Comparison of ENCODE assay signal across 8 cellular contexts in the genomic region with DNA sequence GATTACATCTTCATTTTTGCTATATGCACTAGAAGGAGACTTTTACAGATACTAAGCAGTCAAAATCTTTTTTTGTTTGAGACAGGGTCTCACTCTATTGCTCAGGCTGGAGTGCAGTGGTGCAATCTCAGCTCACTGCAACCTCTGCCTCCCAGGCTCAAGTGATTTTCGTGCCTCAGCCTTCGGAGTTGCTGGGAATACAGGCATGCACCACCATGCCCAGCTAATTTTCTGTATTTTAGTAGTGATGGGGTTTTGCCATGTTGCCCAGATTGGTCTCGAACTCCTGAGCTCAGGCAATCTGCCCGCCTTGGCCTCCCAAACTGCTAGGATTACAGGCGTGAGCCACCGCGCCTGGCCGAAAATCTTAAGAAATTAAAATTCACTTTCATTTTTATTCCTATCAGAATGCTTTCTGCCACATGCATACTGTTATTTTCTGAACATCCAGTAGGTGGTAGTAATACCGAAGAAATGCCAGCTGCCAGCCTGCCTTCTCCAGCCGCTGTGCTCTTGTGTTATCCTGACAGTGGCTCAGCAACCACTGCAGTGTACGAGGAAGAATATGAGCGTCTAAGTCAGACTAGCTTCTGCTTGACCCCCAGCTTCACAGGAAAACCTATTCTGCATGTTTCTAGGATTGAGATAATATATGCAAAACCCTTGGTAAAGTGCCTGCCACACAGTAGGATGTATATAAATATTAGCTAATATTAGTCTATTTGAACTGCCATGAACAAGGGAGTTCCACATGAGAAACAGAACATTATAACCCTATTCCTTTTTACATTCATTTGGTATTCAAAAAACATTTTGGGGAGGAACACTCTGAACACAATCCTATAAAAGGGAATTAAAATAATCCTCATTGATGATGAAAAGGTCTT. TPM values are rescaled to one million over a fixed set of nuclear protein-coding genes. Genes with fewer than 3 reads are reported as not detected.
A peak's percentile ranks its signal among the peaks of the same experiment; 100 is the strongest.
DNase-seq lines count a peak whose midpoint lies in the region; ATAC-seq, FAIRE-seq and TF ChIP-seq lines count a peak whose summit lies in the region.

No MANE protein-coding gene starts in this region.

- TF ChIP-seq CTCF in CD14-positive monocyte (IDR thresholded peaks at IDR 0.05) (peak; percentile 69), H1 (IDR thresholded peaks at IDR 0.05; ENCODE audit: control extremely low read depth in 1 of 3, insufficient read depth in 1 of 3, low read depth in 1 of 3, low read length in 3 of 3) (peak; percentile 27 to 75 (median 69))
- peak; percentile 81 for TF ChIP-seq CTCF in activated CD8-positive, alpha-beta T cell treated with anti-CD3 and anti-CD28 coated beads for 36 hours (IDR thresholded peaks at IDR 0.05)

- peak; percentile 79 to 82 for TF ChIP-seq RAD21 in H1 (IDR thresholded peaks at IDR 0.05 in 1 of 2, conservative IDR thresholded peaks at IDR 0.05 in 1 of 2; ENCODE audit: low read depth in 2 of 2, low read length in 2 of 2)

- DNase-seq in CD14-positive monocyte (ENCODE audit: low spot score), result peak; percentile 51
- peak; percentile 62 for DNase-seq in NCI-H748 treated with DMSO at 0.1 percent for 48 hours (lab: John Stamatoyannopoulos, UW)
- peak; percentile 62 for DNase-seq in activated CD8-positive, alpha-beta T cell treated with anti-CD3 and anti-CD28 coated beads for 36 hours
- DNase-seq in H1 (ENCODE audit: low read depth in 1 of 2, low spot score in 2 of 2), result no peak
- DNase-seq in middle frontal gyrus (ENCODE audit: extremely low spot score, low spot score), result peak; percentile 77
- DNase-seq in stimulated activated naive CD4-positive, alpha-beta T cell (lab: John Stamatoyannopoulos, UW), result peak in 5 of 6 experiments; percentile 16 to 64 (median 58)

- no peak overlapping the region for H2AK5ac ChIP-seq in H1 (ENCODE audit: low read depth, low read length)

- H3K23me2 ChIP-seq in H1 (ENCODE audit: low read depth, low read length), result no peaks in the 10 kb centered on the region

- no peak overlapping the region for H2BK12ac ChIP-seq in H1 (ENCODE audit: low read depth, low read length)

- no peak overlapping the region for H4K8ac ChIP-seq in H1 (ENCODE audit: extremely low read depth, insufficient read depth, low read length)

- no peak overlapping the region for H3K4me3 ChIP-seq in H1 (ENCODE audit: extremely low read depth in 1 of 4, insufficient read depth in 2 of 4, low read depth in 3 of 4, low read length in 4 of 4)

- H3K56ac ChIP-seq in H1 (replicated peaks; ENCODE audit: insufficient read length, low read depth, low read length), result no peak overlapping the region

- no peak overlapping the region for H3K18ac ChIP-seq in H1 (ENCODE audit: extremely low read depth, low read length)

- no peak overlapping the region for H4K91ac ChIP-seq in H1 (replicated peaks; ENCODE audit: insufficient read length, low read length)

- peak overlapping the region in 5 of 7 donors; percentile 1 to 63 (median 24) for H3K27ac Mint-ChIP-seq in CD14-positive monocyte
- H3K27ac Mint-ChIP-seq in activated CD8-positive, alpha-beta T cell treated with anti-CD3 and anti-CD28 coated beads for 36 hours, result no peak overlapping the region

- H2BK5ac ChIP-seq in H1 (ENCODE audit: low read depth, low read length), result no peak overlapping the region

- H3K27me3 Mint-ChIP-seq in CD14-positive monocyte (ENCODE audit: low read depth in 3 of 3), result no peaks in the 10 kb centered on the region
- H3K27me3 Mint-ChIP-seq in activated CD8-positive, alpha-beta T cell treated with anti-CD3 and anti-CD28 coated beads for 36 hours, result no peaks in the 10 kb centered on the region

- H3K9me3 ChIP-seq in H1 (ENCODE audit: insufficient read depth in 2 of 2, low read depth in 1 of 2, low read length in 1 of 2), result no peaks in the 10 kb centered on the region

- H2BK120ac ChIP-seq in H1 (replicated peaks; ENCODE audit: low read depth, low read length), result no peak overlapping the region

- no peak for FAIRE-seq in H1 (lab: Jason Lieb, UNC)

- H3K27ac ChIP-seq in H1 (ENCODE audit: low read depth, low read length), result no peak overlapping the region

- H3K4me1 ChIP-seq in H1 (replicated peaks in 1 of 4; ENCODE audit: control insufficient read depth in 3 of 4, insufficient read depth in 4 of 4, low read length in 3 of 4), result peaks cover 2 to 6% (median 5%) of the 10 kb centered on the region in 4 experiments; a peak in 6 of 7 replicates

- no peak overlapping the region for H3K4me2 ChIP-seq in H1 (ENCODE audit: insufficient read depth in 1 of 2, low read depth in 2 of 2, low read length in 2 of 2)

- H4K20me1 ChIP-seq in H1 (replicated peaks in 1 of 2; ENCODE audit: control insufficient read depth in 1 of 2, insufficient read depth in 2 of 2, low read length in 2 of 2), result no peaks in the 10 kb centered on the region

- no peaks in the 10 kb centered on the region for H3K9me3 Mint-ChIP-seq in CD14-positive monocyte
- no peaks in the 10 kb centered on the region for H3K9me3 Mint-ChIP-seq in activated CD8-positive, alpha-beta T cell treated with anti-CD3 and anti-CD28 coated beads for 36 hours

- no peaks in the 10 kb centered on the region for H3K79me2 ChIP-seq in H1 (ENCODE audit: control insufficient read depth in 1 of 2, insufficient read depth in 2 of 2, low read length in 2 of 2)

- no peaks in the 10 kb centered on the region; a peak in 1 of 8 replicates for H3K36me3 ChIP-seq in H1 (ENCODE audit: control insufficient read depth in 2 of 4, insufficient read depth in 4 of 4, low read length in 3 of 4)

- H2BK15ac ChIP-seq in H1 (ENCODE audit: low read length), result no peak overlapping the region

- no peaks in the 10 kb centered on the region for H3K79me1 ChIP-seq in H1 (ENCODE audit: low read depth, low read length)

- no peak overlapping the region for H4K5ac ChIP-seq in H1 (ENCODE audit: insufficient read length, low read depth, low read length)

- no peaks in the 10 kb centered on the region for H3K27me3 ChIP-seq in H1 (replicated peaks in 1 of 4; ENCODE audit: control insufficient read depth in 3 of 4, extremely low read depth in 1 of 4, insufficient read depth in 3 of 4, low read length in 3 of 4)

- H3K23ac ChIP-seq in H1 (ENCODE audit: insufficient read length), result no peak overlapping the region

- no peak overlapping the region for H3K4ac ChIP-seq in H1 (replicated peaks; ENCODE audit: insufficient read length, low read depth, low read length)

- H2BK20ac ChIP-seq in H1 (ENCODE audit: low read length), result no peak overlapping the region

- H3K4me1 Mint-ChIP-seq in CD14-positive monocyte, result peaks cover 19% of the 10 kb centered on the region
- H3K4me1 Mint-ChIP-seq in activated CD8-positive, alpha-beta T cell treated with anti-CD3 and anti-CD28 coated beads for 36 hours (ENCODE audit: low read depth), result peaks cover 12% of the 10 kb centered on the region

- no peak overlapping the region for H2AFZ ChIP-seq in H1 (ENCODE audit: low read length)

- 64% methylated on average over 12 of the region's 12 CpGs; no CpG with 5 or more reads in 1 of the 2 experiments for WGBS in H1 (ENCODE audit: extremely low coverage in 1 of 2, insufficient coverage in 1 of 2, insufficient read length in 1 of 2, insufficient replicate concordance in 2 of 2, low coverage in 1 of 2, low lambda C conversion rate in 2 of 2, missing lambda C conversion rate in 1 of 2), 2 experiments

- H3K14ac ChIP-seq in H1 (ENCODE audit: insufficient read length), result no peak overlapping the region

- peaks cover 4 to 10% of the 10 kb centered on the region in 2 donors for H3K36me3 Mint-ChIP-seq in CD14-positive monocyte
- peaks cover 3% of the 10 kb centered on the region for H3K36me3 Mint-ChIP-seq in activated CD8-positive, alpha-beta T cell treated with anti-CD3 and anti-CD28 coated beads for 36 hours (ENCODE audit: low read depth)

- CTCF ChIA-PET in activated CD8-positive, alpha-beta T cell treated with anti-CD3 and anti-CD28 coated beads for 36 hours (lab: Charles Lee), result interaction anchor here (0.6 to 3.1 kb wide), 31 partner anchors 13 to 619 kb away, joined by 3 to 34 read pairs (median 5); a partner anchor contains a TSS
- CTCF ChIA-PET in H1 (lab: Charles Lee; ENCODE audit: partially characterized antibody), result interaction anchor here (0.5 to 7.9 kb wide), 26 partner anchors 10 to 619 kb away, joined by 3 to 61 read pairs (median 4); a partner anchor contains a TSS

- H3K9ac ChIP-seq in H1 (replicated peaks in 1 of 4; ENCODE audit: extremely low read depth in 1 of 4, low read depth in 3 of 4, low read length in 3 of 4), result no peak overlapping the region

- intact Hi-C loops in CD14-positive monocyte (cut with micrococcal nuclease), result loop anchor here (5.0 to 10.0 kb wide), 2 partner anchors 126 to 133 kb away; no protein-coding TSS in a partner anchor
- intact Hi-C loops in activated CD8-positive, alpha-beta T cell treated with anti-CD3 and anti-CD28 coated beads for 36 hours (cut with micrococcal nuclease), result loop anchor here (10.0 kb wide), 1 partner anchor 617 kb away; no protein-coding TSS in a partner anchor

- POLR2A ChIA-PET in activated CD8-positive, alpha-beta T cell treated with anti-CD3 and anti-CD28 coated beads for 36 hours (lab: Charles Lee), result no interaction called here
- POLR2A ChIA-PET in H1 (lab: Charles Lee; ENCODE audit: partially characterized antibody), result interaction anchor here (1.7 kb wide), 1 partner anchor 14 kb away, joined by 6 read pairs; no protein-coding TSS in a partner anchor

- ATAC-seq in GM19043 (IDR thresholded peaks at IDR 0.05; ENCODE audit: low read depth, unreplicated experiment), result peak; percentile 60
- peak; percentile 85 for ATAC-seq in HG03442 (IDR thresholded peaks at IDR 0.05; ENCODE audit: unreplicated experiment)
- ATAC-seq in activated CD8-positive, alpha-beta T cell treated with anti-CD3 and anti-CD28 coated beads for 36 hours, result peak; percentile 98

- TF ChIP-seq POLR2A in H1 (IDR thresholded peaks at IDR 0.05; ENCODE audit: control extremely low read depth in 1 of 2, low read depth in 2 of 2, low read length in 2 of 2), result no peak

- peak overlapping the region; percentile 24 to 39 for H3K4me3 Mint-ChIP-seq in CD14-positive monocyte
- H3K4me3 Mint-ChIP-seq in activated CD8-positive, alpha-beta T cell treated with anti-CD3 and anti-CD28 coated beads for 36 hours, result no peak overlapping the region

- TF ChIP-seq EP300 in H1 (IDR thresholded peaks at IDR 0.05; ENCODE audit: borderline replicate concordance in 1 of 2, low read depth in 2 of 2, low read length in 2 of 2), result no peak

TF ChIP-seq in H1, 55 proteins besides CTCF, POLR2A, EP300 and RAD21 (continues in another document):
- no peak for TF ChIP-seq PHF8 (conservative IDR thresholded peaks at IDR 0.05; ENCODE audit: low read depth, low read length)

RNA-seq across cellular contexts. Expression of a gene that starts 54.2 kb away (rescaled TPM):
- polyA plus RNA-seq in CD14-positive monocyte (10 to 100 TPM; 19.0 to 20.6 TPM), H1 (2011; rRNA removed) (3.1 and 6.4 TPM in 2 replicates)
- total RNA-seq in activated CD8-positive, alpha-beta T cell treated with anti-CD3 and anti-CD28 coated beads for 36 hours, result 10 to 100 TPM; 42.0 to 42.5 TPM
- total RNA-seq in H1 (2021; fragmentation: NEBNext Ultra II Directional; extraction: Animal tissue kit (Norgen Biotek cat#: 25700)), result 49.6 and 60.5 TPM in 2 replicates
- 10.7 TPM for polyA plus RNA-seq in H1 (2011; cell fraction: cytosol; rRNA removed)
- polyA plus RNA-seq in H1 (2011; cell fraction: nucleus; rRNA removed), result 2.6 TPM
- 14.1 to 34.7 TPM (median 17.7 TPM) in 4 replicates for polyA plus RNA-seq in H1 (2012, experiment 1 of 2)
- polyA plus RNA-seq in H1 (2012, experiment 2 of 2), result 1.4 TPM
- 34.2 TPM for polyA plus RNA-seq in H1 (2013, experiment 1 of 2)
- 34.5 TPM for polyA plus RNA-seq in H1 (2013, experiment 2 of 2)
- 9.4 and 14.2 TPM in 2 replicates for polyA minus RNA-seq in H1 (2011; rRNA and poly(A)+ RNA removed)
- 7.8 TPM for polyA minus RNA-seq in H1 (2011; cell fraction: cytosol; rRNA and poly(A)+ RNA removed)
- 25.2 TPM for polyA minus RNA-seq in H1 (2011; cell fraction: nucleus; rRNA and poly(A)+ RNA removed)

Comparison
In these comparisons a context has a peak if more than half of its experiments do, and no peak if none do; other contexts are left out.
1. DNase-seq: peak in CD14-positive monocyte (single experiment), NCI-H748 treated with DMSO at 0.1 percent for 48 hours (single experiment), activated CD8-positive, alpha-beta T cell treated with anti-CD3 and anti-CD28 coated beads for 36 hours (single experiment), middle frontal gyrus (single experiment) and stimulated activated naive CD4-positive, alpha-beta T cell (5 of 6); none in H1 (0 of 2).
2. Peak in every context shown above with its lines, with median percentiles within 50 percentile points of each other: CTCF ChIP-seq and ATAC-seq.